31 cellular contexts compared by ENCODE assay signal in the genomic region with DNA sequence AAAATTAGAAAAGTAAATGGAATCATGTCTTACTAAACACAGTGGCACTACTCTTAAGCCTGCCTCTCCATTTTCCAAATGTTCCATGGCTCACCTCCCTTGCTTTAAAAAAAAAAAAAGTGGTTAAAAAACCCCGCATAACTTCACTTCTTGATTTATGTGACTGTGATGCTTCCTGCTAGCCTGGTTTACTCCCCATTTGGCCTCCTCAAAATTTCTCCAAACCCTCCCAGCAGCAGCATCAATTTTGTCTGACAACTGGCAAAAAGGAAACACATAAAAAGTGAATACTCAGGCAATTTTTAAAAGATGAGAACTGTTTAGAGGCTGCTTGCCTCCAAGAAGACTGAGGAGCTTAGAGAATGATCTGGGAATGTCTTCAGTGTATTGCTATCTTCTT.
"Had no signal": no experiment of that assay in that cellular context is flagged by ENCODE, and none has a peak within 500 bp of the region (broad histone marks: within the 10 kb centered on the region; RNA-seq: fewer than 3 reads in every experiment).

No MANE protein-coding gene starts in this region.

- H3K4me1 Mint-ChIP-seq: central memory CD8-positive, alpha-beta T cell had no signal

- H3K4me3 Mint-ChIP-seq: activated B cell treated with CpG ODN at 0.5 μM for 24 hours; activated CD8-positive, alpha-beta T cell treated with anti-CD3 and anti-CD28 coated beads for 36 hours; activated naive CD8-positive, alpha-beta T cell; activated T-cell treated with anti-CD3 and anti-CD28 coated beads, Interleukin-2, amount 50 U/mL, for 4 hours; activated T-helper 17 cell treated with anti-CD3 and anti-CD28 coated beads, Interleukin-2, amount 50 U/mL, for 72 hours; central memory CD8-positive, alpha-beta T cell; dendritic cell treated with granulocyte-macrophage colony-stimulating factor and Interleukin-4, amounts not matched to agents 40 ng/mL and 50 ng/mL, for 4 days; endodermal cell; T-cell; T-helper 1 cell treated with Interleukin-12 subunit alpha and Interleukin-12 subunit beta and Interleukin-4 antibody, amounts not matched to agents 30 μg/mL and 1 μg/mL, for 36 hours; T-helper 2 cell treated with Interferon-gamma antibody and Interleukin-4, amounts not matched to agents 5 μg/mL and 100 μg/mL, for 36 hours had no signal

- ATAC-seq: activated CD4-positive, CD25-positive, alpha-beta regulatory T cell treated with anti-CD3 and anti-CD28 coated beads, Interleukin-2, amount 50 U/mL, for 24 hours; activated CD8-positive, alpha-beta T cell treated with anti-CD3 and anti-CD28 coated beads for 36 hours; activated T-cell treated with anti-CD3 and anti-CD28 coated beads, Interleukin-2, amount 50 U/mL, for 4 hours; activated T-helper 17 cell treated with anti-CD3 and anti-CD28 coated beads, Interleukin-2, amount 50 U/mL, for 72 hours; foreskin keratinocyte; gastroesophageal sphincter; T-cell had no signal

- H3K27me3 ChIP-seq: brain microvascular endothelial cell, dorsolateral prefrontal cortex, esophagus muscularis mucosa, gastroesophageal sphincter had no signal

- H3K27ac Mint-ChIP-seq: activated B cell treated with CpG ODN at 0.5 μM for 24 hours; activated CD8-positive, alpha-beta T cell treated with anti-CD3 and anti-CD28 coated beads for 36 hours; activated naive CD8-positive, alpha-beta T cell; activated T-helper 17 cell treated with anti-CD3 and anti-CD28 coated beads, Interleukin-2, amount 50 U/mL, for 72 hours; dendritic cell treated with granulocyte-macrophage colony-stimulating factor and Interleukin-4, amounts not matched to agents 40 ng/mL and 50 ng/mL, for 4 days; endodermal cell; T-cell; T-helper 1 cell treated with Interleukin-12 subunit alpha and Interleukin-12 subunit beta and Interleukin-4 antibody, amounts not matched to agents 30 μg/mL and 1 μg/mL, for 36 hours; T-helper 2 cell treated with Interferon-gamma antibody and Interleukin-4, amounts not matched to agents 5 μg/mL and 100 μg/mL, for 36 hours had no signal

- H3K27ac ChIP-seq: brain microvascular endothelial cell, coronary artery, dorsolateral prefrontal cortex, esophagus muscularis mucosa, foreskin keratinocyte, gastroesophageal sphincter, WERI-Rb-1 had no signal

- H3K4me3 ChIP-seq: coronary artery, dorsolateral prefrontal cortex, esophagus muscularis mucosa, gastroesophageal sphincter had no signal

- DNase-seq: activated B cell treated with CpG ODN at 0.5 μM for 24 hours; activated CD4-positive, alpha-beta T cell treated with anti-CD3 and anti-CD28 coated beads for 48 hours; activated CD4-positive, alpha-beta T cell treated with anti-CD3 and anti-CD28 coated beads, Interleukin-2, amount 50 U/mL, for 1 hour; activated CD4-positive, alpha-beta T cell treated with anti-CD3 and anti-CD28 coated beads, Interleukin-2, amount 50 U/mL, for 48 hours; activated CD8-positive, alpha-beta memory T cell treated with anti-CD3 and anti-CD28 coated beads for 24 hours; activated CD8-positive, alpha-beta T cell treated with anti-CD3 and anti-CD28 coated beads for 36 hours; activated effector memory CD4-positive, alpha-beta T cell treated with Interleukin-2 at 50 U/mL for 16 hours; activated gamma-delta T cell treated with Interleukin-2 at 50 U/mL for 16 hours; activated naive CD4-positive, alpha-beta T cell treated with anti-CD3 and anti-CD28 coated beads, Interleukin-2, amount 50 U/mL, for 16 hours; activated naive CD4-positive, alpha-beta T cell treated with Interleukin-2 at 50 U/mL for 16 hours; activated T-cell treated with anti-CD3 and anti-CD28 coated beads, Interleukin-2, amount 50 U/mL, for 4 hours; amniotic stem cell; anterior cingulate cortex; brain microvascular endothelial cell; dorsolateral prefrontal cortex; effector memory CD4-positive, alpha-beta T cell; endodermal cell; foreskin keratinocyte; T-cell; T1000; WERI-Rb-1 had no signal

- H3K4me1 ChIP-seq: foreskin keratinocyte had no signal

- H3K36me3 ChIP-seq: brain microvascular endothelial cell, esophagus muscularis mucosa, gastroesophageal sphincter, WERI-Rb-1 had no signal

- H3K27me3 Mint-ChIP-seq: activated CD8-positive, alpha-beta T cell treated with anti-CD3 and anti-CD28 coated beads for 36 hours; activated T-helper 17 cell treated with anti-CD3 and anti-CD28 coated beads, Interleukin-2, amount 50 U/mL, for 72 hours; central memory CD8-positive, alpha-beta T cell had no signal

- H3K9me3 ChIP-seq: esophagus muscularis mucosa had no signal
